26 cellular contexts compared by ENCODE assay signal in the genomic region with DNA sequence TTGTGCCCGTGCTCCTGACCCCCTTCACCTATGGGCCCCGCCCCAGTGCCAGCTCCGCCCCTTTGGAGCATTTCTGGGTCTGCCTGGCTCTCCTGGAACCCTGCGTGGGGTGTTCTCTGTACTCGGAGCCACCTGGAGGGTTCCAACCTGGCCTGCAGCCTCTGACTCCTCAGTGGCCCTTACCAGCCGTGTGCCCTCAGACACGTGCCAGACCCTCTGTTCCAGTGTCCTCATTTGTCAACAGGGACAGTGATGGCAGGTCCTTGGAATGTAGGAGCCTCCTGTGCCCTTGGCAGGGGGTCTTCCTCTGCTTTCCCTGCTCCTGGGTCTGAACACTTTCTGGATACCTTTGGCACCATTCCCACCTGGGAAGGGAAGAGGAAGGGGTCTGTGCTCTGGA.
"Had no signal": no experiment of that assay in that cellular context is flagged by ENCODE, and none has a peak within 500 bp of the region (broad histone marks: within the 10 kb centered on the region; RNA-seq: fewer than 3 reads in every experiment).

No MANE protein-coding gene starts in this region.

- H3K4me3 ChIP-seq: SJCRH30, SK-N-MC had no signal

- H3K27me3 ChIP-seq: SJCRH30 had no signal

- H3K36me3 ChIP-seq: brain microvascular endothelial cell, SJCRH30 had no signal

- DNase-seq: activated CD4-positive, alpha-beta memory T cell treated with anti-CD3 and anti-CD28 coated beads for 36 hours; activated CD4-positive, alpha-beta T cell treated with anti-CD3 and anti-CD28 coated beads for 36 hours; activated CD4-positive, alpha-beta T cell treated with anti-CD3 and anti-CD28 coated beads, Interleukin-2, amount 10 ng/mL, durations not matched to agents 7 days and 5 days; activated CD8-positive, alpha-beta memory T cell treated with anti-CD3 and anti-CD28 coated beads, Interleukin-2, amount 50 U/mL, for 4 hours; activated effector memory CD4-positive, alpha-beta T cell treated with Interleukin-2 at 50 U/mL for 16 hours; activated naive CD4-positive, alpha-beta T cell treated with anti-CD3 and anti-CD28 coated beads, Interleukin-2, amount 50 U/mL, for 16 hours; activated naive CD8-positive, alpha-beta T cell treated with anti-CD3 and anti-CD28 coated beads for 36 hours; activated T-cell treated with anti-CD3 and anti-CD28 coated beads for 4 hours; activated T-cell treated with anti-CD3 and anti-CD28 coated beads, Interleukin-2, amount 50 U/mL, for 4 hours; amniotic stem cell; aorta; brain microvascular endothelial cell; MM.1S; MV-4-11; NCI-H1092; NCI-H1436 treated with DMSO at 0.1 percent for 48 hours; NCI-H1694 treated with DMSO at 0.1 percent for 48 hours; NCI-H2029; NCI-H345; NCI-H524 treated with DMSO at 0.1 percent for 48 hours; SHP77; SJCRH30; T1000 had no signal

- H3K4me2 ChIP-seq: KMS-11 had no signal

- H3K4me3 Mint-ChIP-seq: activated CD4-positive, alpha-beta memory T cell treated with anti-CD3 and anti-CD28 coated beads for 36 hours; activated CD4-positive, alpha-beta T cell treated with anti-CD3 and anti-CD28 coated beads for 36 hours; activated CD4-positive, alpha-beta T cell treated with anti-CD3 and anti-CD28 coated beads, Interleukin-2, amount 10 ng/mL, durations not matched to agents 7 days and 5 days; activated naive CD8-positive, alpha-beta T cell treated with anti-CD3 and anti-CD28 coated beads for 36 hours; activated T-cell treated with anti-CD3 and anti-CD28 coated beads, Interleukin-2, amount 50 U/mL, for 4 hours; activated T-helper 1 cell treated with anti-CD3 and anti-CD28 coated beads, Interleukin-12 subunit alpha, Interleukin-12 subunit beta, Interleukin-2, Interleukin-4 antibody, amounts not matched to agents 30 ng/mL and 10 ng/mL and 1 ng/mL, durations not matched to agents 14 hours and 24 hours and 36 hours had no signal

- H3K27me3 Mint-ChIP-seq: activated CD4-positive, alpha-beta memory T cell treated with anti-CD3 and anti-CD28 coated beads for 36 hours had no signal

- H3K27ac Mint-ChIP-seq: activated CD4-positive, alpha-beta memory T cell treated with anti-CD3 and anti-CD28 coated beads for 36 hours; activated CD4-positive, alpha-beta T cell treated with anti-CD3 and anti-CD28 coated beads for 36 hours; activated CD4-positive, alpha-beta T cell treated with anti-CD3 and anti-CD28 coated beads, Interleukin-2, amount 10 ng/mL, durations not matched to agents 7 days and 5 days; activated naive CD8-positive, alpha-beta T cell treated with anti-CD3 and anti-CD28 coated beads for 36 hours; activated T-helper 1 cell treated with anti-CD3 and anti-CD28 coated beads, Interleukin-12 subunit alpha, Interleukin-12 subunit beta, Interleukin-2, Interleukin-4 antibody, amounts not matched to agents 30 ng/mL and 10 ng/mL and 1 ng/mL, durations not matched to agents 14 hours and 24 hours and 36 hours had no signal

- H3K4me1 ChIP-seq: SJCRH30 had no signal

- H3K27ac ChIP-seq: brain microvascular endothelial cell, KMS-11, SJCRH30, SK-N-MC had no signal

- H3K9ac ChIP-seq: KMS-11 had no signal
